13 cellular contexts compared by ENCODE assay signal in genomic region chr3:72187131-72187530, GRCh38.
DNase-seq lines count a peak whose midpoint lies in the region; ATAC-seq and TF ChIP-seq lines count a peak whose summit lies in the region.
"Had no signal": no experiment of that assay in that cellular context is flagged by ENCODE, and none has a peak within 500 bp of the region (broad histone marks: within the 10 kb centered on the region; RNA-seq: fewer than 3 reads in every experiment).

No MANE protein-coding gene starts in this region.

- H3K27ac Mint-ChIP-seq in WTC11, result no peak overlapping the region
- H3K27ac Mint-ChIP-seq: T-helper 2 cell treated with Interferon-gamma antibody and Interleukin-4, amounts not matched to agents 5 μg/mL and 100 μg/mL, for 36 hours had no signal

- CTCF ChIA-PET in WTC11 (lab: Charles Lee), result no interaction called here

- H3K27ac ChIP-seq in lower lobe of right lung (no peak overlapping the region), gastroesophageal sphincter (no peak overlapping the region)
- H3K27ac ChIP-seq: psoas muscle had no signal

- TF ChIP-seq CTCF in GM12864 (IDR thresholded peaks at IDR 0.05; ENCODE audit: low read depth, low read length, missing control alignments), result peak; percentile 54
- TF ChIP-seq CTCF in WTC11 (IDR thresholded peaks at IDR 0.05), result no peak; the same call in 1 of the 2 replicates
- peak; percentile 14 for TF ChIP-seq CTCF in lower lobe of right lung (IDR thresholded peaks at IDR 0.05)
- TF ChIP-seq CTCF in gastroesophageal sphincter (IDR thresholded peaks at IDR 0.05), result no peak

- H3K4me1 Mint-ChIP-seq in WTC11, result no peaks in the 10 kb centered on the region

- intact Hi-C loops in lower lobe of right lung (cut with DNase I), result no loop called here

- no peak overlapping the region for H3K4me3 Mint-ChIP-seq in WTC11
- H3K4me3 Mint-ChIP-seq: T-helper 2 cell treated with Interferon-gamma antibody and Interleukin-4, amounts not matched to agents 5 μg/mL and 100 μg/mL, for 36 hours had no signal

- H3K27me3 ChIP-seq in lower lobe of right lung (ENCODE audit: low read depth) (no peaks in the 10 kb centered on the region), gastroesophageal sphincter (no peaks in the 10 kb centered on the region)

- H3K9me3 Mint-ChIP-seq in WTC11, result peaks cover 17% of the 10 kb centered on the region

- H3K9me3 ChIP-seq in lower lobe of right lung (no peaks in the 10 kb centered on the region), gastroesophageal sphincter (peaks cover 0 to under 1% (median 0%) of the 10 kb centered on the region in 3 donors)
- H3K9me3 ChIP-seq: psoas muscle had no signal

- H3K36me3 Mint-ChIP-seq in WTC11, result no peaks in the 10 kb centered on the region

- POLR2A ChIA-PET in WTC11 (lab: Charles Lee), result no interaction called here

- H3K4me1 ChIP-seq in lower lobe of right lung (no peaks in the 10 kb centered on the region), gastroesophageal sphincter (peaks cover 0 to 10% (median 0%) of the 10 kb centered on the region in 3 donors)
- H3K4me1 ChIP-seq: psoas muscle had no signal

- H3K4me3 ChIP-seq in GM12864 (ENCODE audit: low read depth, low read length) (no peak overlapping the region), lower lobe of right lung (no peak overlapping the region), gastroesophageal sphincter (no peak overlapping the region)
- H3K4me3 ChIP-seq: psoas muscle had no signal

- no peak for TF ChIP-seq POLR2A in gastroesophageal sphincter (IDR thresholded peaks at IDR 0.05)

- H3K27me3 Mint-ChIP-seq in WTC11 (ENCODE audit: low read depth), result peaks cover 2% of the 10 kb centered on the region; the same call in 1 of the 2 replicates

- ATAC-seq in WTC11 (peak; percentile 60), lower lobe of right lung (peak in 1 of 2 donors; percentile 52), GM18517 (IDR thresholded peaks at IDR 0.05; ENCODE audit: unreplicated experiment) (no peak), GM19035 (IDR thresholded peaks at IDR 0.05; ENCODE audit: unreplicated experiment) (no peak), gastroesophageal sphincter (no peak)

- WGBS in gastroesophageal sphincter (ENCODE audit: low coverage in 1 of 2), 2 donors, result 86 to 100% methylated on average over 1 of the region's 2 CpGs

- H3K36me3 ChIP-seq in lower lobe of right lung (no peaks in the 10 kb centered on the region), gastroesophageal sphincter (no peaks in the 10 kb centered on the region)

- TF ChIP-seq EP300 in gastroesophageal sphincter (IDR thresholded peaks at IDR 0.05), result no peak

- DNase-seq in GM12864 (ENCODE audit: low read depth), result no peak
- DNase-seq in HT-29 (ENCODE audit: low spot score), result peak; percentile 1
- DNase-seq in WTC11 (ENCODE audit: low spot score), result no peak
- DNase-seq in lower lobe of right lung, result no peak
- DNase-seq: glutamatergic neuron; NCI-H2107; psoas muscle; stimulated activated CD4-positive, alpha-beta T cell treated with anti-CD3 and anti-CD28 coated beads, Interleukin-2, amount 100 ng/mL, for 48 hours; stimulated activated naive CD4-positive, alpha-beta T cell treated with Interleukin-2 at 50 U/mL for 16 hours had no signal

TF ChIP-seq in WTC11, 78 proteins besides CTCF, POLR2A, EP300 and RAD21:
- TF ChIP-seq OVOL2 (CRISPR knock-in tag; IDR thresholded peaks at IDR 0.05; ENCODE audit: borderline replicate concordance) (no peak), ATF2 (CRISPR knock-in tag; IDR thresholded peaks at IDR 0.05; ENCODE audit: borderline replicate concordance, low read depth) (no peak), TEAD4 (CRISPR knock-in tag; IDR thresholded peaks at IDR 0.05) (no peak), E2F5 (CRISPR knock-in tag; IDR thresholded peaks at IDR 0.05) (no peak), FOXJ3 (CRISPR knock-in tag; IDR thresholded peaks at IDR 0.05; ENCODE audit: borderline replicate concordance) (no peak), ZNF121 (CRISPR knock-in tag; IDR thresholded peaks at IDR 0.05) (no peak), MXD4 (CRISPR knock-in tag; IDR thresholded peaks at IDR 0.05; ENCODE audit: borderline replicate concordance) (no peak), ZNF281 (CRISPR knock-in tag; IDR thresholded peaks at IDR 0.05) (no peak), EMX1 (CRISPR knock-in tag; IDR thresholded peaks at IDR 0.05) (no peak), JUN (CRISPR knock-in tag; IDR thresholded peaks at IDR 0.05) (no peak), GTF2I (CRISPR knock-in tag; conservative IDR thresholded peaks at IDR 0.05) (no peak), ETV6 (CRISPR knock-in tag; IDR thresholded peaks at IDR 0.05) (no peak)

Comparison
In these comparisons a context has a peak if more than half of its experiments do, and no peak if none do; other contexts are left out.
1. CTCF ChIP-seq: peak in GM12864 (single experiment) and lower lobe of right lung (single experiment); none in WTC11 (single experiment) and gastroesophageal sphincter (0 of 4).